In genomic region chr14:31270196-31270772, GRCh38 we compare ENCODE assay signal across 1 cellular context.
TF ChIP-seq lines count a peak whose summit lies in the region.

No MANE protein-coding gene starts in this region.

TF ChIP-seq in HepG2, 621 proteins besides CTCF, POLR2A, EP300 and RAD21 (continued from another document and continues in another):
- TF ChIP-seq PATZ1 (CRISPR knock-in tag; IDR thresholded peaks at IDR 0.05) = peak; percentile 51
- TF ChIP-seq ZMAT3 (CRISPR knock-in tag; conservative IDR thresholded peaks at IDR 0.05) = peak; percentile 71; the same call in 1 of the 2 replicates
- TF ChIP-seq BRD4 (CRISPR knock-in tag; IDR thresholded peaks at IDR 0.05) = no peak
- no peak; the same call in 1 of the 2 replicates for TF ChIP-seq ZNF747 (CRISPR knock-in tag; IDR thresholded peaks at IDR 0.05; ENCODE audit: borderline replicate concordance)
- no peak for TF ChIP-seq MAX (IDR thresholded peaks at IDR 0.05)
- TF ChIP-seq PITX1 (CRISPR knock-in tag; IDR thresholded peaks at IDR 0.05) = no peak
- TF ChIP-seq MTA1 (CRISPR knock-in tag; IDR thresholded peaks at IDR 0.05; ENCODE audit: borderline replicate concordance) = peak; percentile 93; the same call in 1 of the 2 replicates
- peak; percentile 80; the same call in 1 of the 2 replicates for TF ChIP-seq POGK (CRISPR knock-in tag; conservative IDR thresholded peaks at IDR 0.05)
- TF ChIP-seq ARID3A (IDR thresholded peaks at IDR 0.05; ENCODE audit: low read depth, low read length) = no peak
- no peak for TF ChIP-seq AGO2 (optimal IDR thresholded peaks at IDR 0.05; ENCODE audit: low read depth, low read length)
- no peak for TF ChIP-seq KAT2B (IDR thresholded peaks at IDR 0.05; ENCODE audit: borderline replicate concordance, low read depth, low read length)
- TF ChIP-seq USF2 (IDR thresholded peaks at IDR 0.05; ENCODE audit: low read depth, low read length) = 0 out of 2 replicates have a peak, but pooled peaks have one; percentile 11
- TF ChIP-seq USF2 (CRISPR knock-in tag; IDR thresholded peaks at IDR 0.05; ENCODE audit: borderline replicate concordance) = no peak
- no peak for TF ChIP-seq ZFP36L1 (CRISPR knock-in tag; IDR thresholded peaks at IDR 0.05)
- TF ChIP-seq ZNF839 (CRISPR knock-in tag; IDR thresholded peaks at IDR 0.05; ENCODE audit: borderline replicate concordance) = no peak
- TF ChIP-seq ONECUT2 (CRISPR knock-in tag; IDR thresholded peaks at IDR 0.05) = no peak
- no peak for TF ChIP-seq DRAP1 (CRISPR knock-in tag; IDR thresholded peaks at IDR 0.05)
- TF ChIP-seq EZH2 (conservative IDR thresholded peaks at IDR 0.05; ENCODE audit: low read depth, low read length) = no peak
- no peak for TF ChIP-seq NFKBIZ (CRISPR knock-in tag; IDR thresholded peaks at IDR 0.05)
- no peak for TF ChIP-seq ZNF367 (CRISPR knock-in tag; IDR thresholded peaks at IDR 0.05; ENCODE audit: borderline replicate concordance)
- TF ChIP-seq XRCC5 (optimal IDR thresholded peaks at IDR 0.05; ENCODE audit: low read length) = peak; percentile 30
- no peak for TF ChIP-seq MTA3 (CRISPR knock-in tag; IDR thresholded peaks at IDR 0.05)
- no peak for TF ChIP-seq HINFP (CRISPR knock-in tag; IDR thresholded peaks at IDR 0.05; ENCODE audit: low read depth)
- 0 out of 2 replicates have a peak, but pooled peaks have one; percentile 41 for TF ChIP-seq ZNF343 (CRISPR knock-in tag; IDR thresholded peaks at IDR 0.05)
- no peak for TF ChIP-seq SIN3B (IDR thresholded peaks at IDR 0.05; ENCODE audit: low read length)
- no peak for TF ChIP-seq HMGA1 (CRISPR knock-in tag; conservative IDR thresholded peaks at IDR 0.05)
- TF ChIP-seq TP53 (CRISPR knock-in tag; conservative IDR thresholded peaks at IDR 0.05) = no peak
- TF ChIP-seq SALL1 (CRISPR knock-in tag; IDR thresholded peaks at IDR 0.05) = peak; percentile 55
- 0 out of 2 replicates have a peak, but pooled peaks have one; percentile 41 for TF ChIP-seq MXD4 (CRISPR knock-in tag; IDR thresholded peaks at IDR 0.05)
- TF ChIP-seq LCORL (IDR thresholded peaks at IDR 0.05) = no peak
- TF ChIP-seq LCORL (CRISPR knock-in tag; IDR thresholded peaks at IDR 0.05) = 0 out of 2 replicates have a peak, but pooled peaks have one; percentile 48
- no peak for TF ChIP-seq TEAD2 (CRISPR knock-in tag; IDR thresholded peaks at IDR 0.05)
- no peak for TF ChIP-seq ZBTB3 (CRISPR knock-in tag; IDR thresholded peaks at IDR 0.05; ENCODE audit: borderline replicate concordance, low read depth)
- TF ChIP-seq ZKSCAN5 (CRISPR knock-in tag; IDR thresholded peaks at IDR 0.05) = no peak
- TF ChIP-seq MNT (IDR thresholded peaks at IDR 0.05) = no peak
- TF ChIP-seq ZNF263 (CRISPR knock-in tag; IDR thresholded peaks at IDR 0.05) = no peak
- TF ChIP-seq EED (CRISPR knock-in tag; IDR thresholded peaks at IDR 0.05) = peak; percentile 72; the same call in 1 of the 2 replicates
- TF ChIP-seq YEATS4 (CRISPR knock-in tag; IDR thresholded peaks at IDR 0.05; ENCODE audit: borderline replicate concordance) = no peak
- TF ChIP-seq ZNF337 (CRISPR knock-in tag; IDR thresholded peaks at IDR 0.05; ENCODE audit: borderline replicate concordance, low read depth) = no peak
- TF ChIP-seq ZNF660 (CRISPR knock-in tag; IDR thresholded peaks at IDR 0.05; ENCODE audit: borderline replicate concordance, low read depth) = no peak
- no peak for TF ChIP-seq PBX3 (CRISPR knock-in tag; IDR thresholded peaks at IDR 0.05; ENCODE audit: borderline replicate concordance)
- TF ChIP-seq HNF4G (IDR thresholded peaks at IDR 0.05; ENCODE audit: borderline replicate concordance, low read depth, low read length) = no peak
- no peak for TF ChIP-seq HNF4G (CRISPR knock-in tag; IDR thresholded peaks at IDR 0.05; ENCODE audit: borderline replicate concordance, low read depth)
- TF ChIP-seq HNRNPUL1 (IDR thresholded peaks at IDR 0.05; ENCODE audit: low read depth, low read length) = no peak
- peak; percentile 77; the same call in 1 of the 2 replicates for TF ChIP-seq ZBTB8A (CRISPR knock-in tag; IDR thresholded peaks at IDR 0.05; ENCODE audit: borderline replicate concordance, low read depth)
- TF ChIP-seq ZNF800 (CRISPR knock-in tag; IDR thresholded peaks at IDR 0.05) = no peak
- no peak for TF ChIP-seq ZBTB43 (CRISPR knock-in tag; conservative IDR thresholded peaks at IDR 0.05)
- no peak for TF ChIP-seq ZNF34 (CRISPR knock-in tag; IDR thresholded peaks at IDR 0.05; ENCODE audit: borderline replicate concordance)
- TF ChIP-seq ZNF598 (CRISPR knock-in tag; IDR thresholded peaks at IDR 0.05; ENCODE audit: borderline replicate concordance) = peak; percentile 46; the same call in 1 of the 2 replicates
- no peak for TF ChIP-seq IRF1 (CRISPR knock-in tag; IDR thresholded peaks at IDR 0.05; ENCODE audit: low read depth)
- no peak for TF ChIP-seq MED13 (CRISPR knock-in tag; IDR thresholded peaks at IDR 0.05)
- no peak for TF ChIP-seq IKZF1 (IDR thresholded peaks at IDR 0.05)
